Comparison of ENCODE assay signal across 14 cellular contexts in the genomic region with DNA sequence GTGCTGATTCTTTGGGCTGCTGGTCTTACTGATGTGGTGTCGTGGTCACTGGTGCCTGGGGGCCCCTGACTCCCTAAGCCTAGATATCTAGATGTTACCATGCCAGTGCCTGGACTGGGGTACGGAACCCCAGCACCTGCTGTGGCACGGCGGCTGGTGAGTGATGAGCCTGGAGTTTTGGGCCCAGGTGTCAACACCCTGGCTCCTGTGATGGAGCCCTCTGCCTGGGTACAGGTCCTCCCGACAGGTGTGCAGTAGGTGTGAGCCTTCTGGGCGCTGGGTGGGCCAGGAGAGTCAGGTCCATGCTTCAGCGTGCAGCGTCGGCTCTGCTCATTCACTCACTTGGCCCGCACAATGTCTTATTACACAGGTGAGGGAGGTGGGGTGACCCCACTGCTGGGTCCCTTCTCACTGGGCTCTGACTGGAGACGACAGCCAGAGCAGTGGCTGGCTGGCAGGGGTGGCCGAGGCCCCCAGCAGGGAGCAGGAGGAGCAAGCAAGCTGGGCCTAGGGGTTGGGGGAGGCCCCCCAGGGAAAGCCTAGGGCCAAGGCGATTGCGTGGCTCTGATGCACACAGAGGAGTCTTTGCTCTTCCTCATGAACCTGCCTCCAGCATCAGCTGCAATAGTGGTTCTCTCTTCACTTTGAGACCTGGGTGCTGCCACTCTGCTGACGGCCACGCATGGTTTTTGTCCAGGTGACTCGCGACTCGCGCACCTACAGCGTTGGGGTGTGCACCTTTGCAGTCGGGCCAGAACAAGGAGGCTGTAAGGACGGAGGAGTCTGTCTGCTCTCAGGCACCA. TPM values are rescaled to one million over a fixed set of nuclear protein-coding genes. Genes with fewer than 3 reads are reported as not detected.
A peak's percentile ranks its signal among the peaks of the same experiment; 100 is the strongest.
DNase-seq lines count a peak whose midpoint lies in the region; ATAC-seq and TF ChIP-seq lines count a peak whose summit lies in the region.
"Had no signal": no experiment of that assay in that cellular context is flagged by ENCODE, and none has a peak within 500 bp of the region (broad histone marks: within the 10 kb centered on the region; RNA-seq: fewer than 3 reads in every experiment).

No MANE protein-coding gene starts in this region.

- CTCF ChIA-PET in A673 (lab: Charles Lee), result no interaction called here

- no peak overlapping the region for H3K23ac ChIP-seq in neuronal stem cell (ENCODE audit: low read depth, low read length, poor library complexity)

- H3K4me1 ChIP-seq in neuronal stem cell (ENCODE audit: control insufficient read depth in 2 of 2, insufficient read depth in 1 of 2, low read depth in 1 of 2, low read length in 2 of 2) (no peaks in the 10 kb centered on the region), aorta (ENCODE audit: control insufficient read depth in 1 of 2, insufficient read depth in 2 of 2, low read length in 2 of 2) (no peaks in the 10 kb centered on the region), A673 (ENCODE audit: insufficient read depth, low read length, poor library complexity, severe bottlenecking) (no peaks in the 10 kb centered on the region)
- H3K4me1 ChIP-seq: HAP-1 had no signal

- no peak overlapping the region for H2AK5ac ChIP-seq in neuronal stem cell (ENCODE audit: low read depth, low read length)

- H2BK12ac ChIP-seq in neuronal stem cell (ENCODE audit: low read length), result no peak overlapping the region

- no peak overlapping the region for H3K14ac ChIP-seq in neuronal stem cell (ENCODE audit: low read length)

- no peak for TF ChIP-seq CTCF in A673 (conservative IDR thresholded peaks at IDR 0.05; ENCODE audit: low read depth, low read length)

- POLR2A ChIA-PET in A673 (lab: Charles Lee; ENCODE audit: low non-redundant PET), result no interaction called here

- peaks cover 8% of the 10 kb centered on the region for H3K4me1 Mint-ChIP-seq in activated T-cell treated with anti-CD3 and anti-CD28 coated beads, Interleukin-2, amount 50 U/mL, for 24 hours (ENCODE audit: low read depth)
- peaks cover 6% of the 10 kb centered on the region for H3K4me1 Mint-ChIP-seq in activated T-cell treated with anti-CD3 and anti-CD28 coated beads, Interleukin-2, amount 50 U/mL, for 72 hours (ENCODE audit: low read depth)

- no peak overlapping the region for H3K4me3 Mint-ChIP-seq in activated T-cell treated with anti-CD3 and anti-CD28 coated beads, Interleukin-2, amount 50 U/mL, for 24 hours
- H3K4me3 Mint-ChIP-seq in activated T-cell treated with anti-CD3 and anti-CD28 coated beads, Interleukin-2, amount 50 U/mL, for 72 hours, result no peak overlapping the region
- H3K4me3 Mint-ChIP-seq: CD8-positive, alpha-beta memory T cell had no signal

- no CpG with 5 or more reads among the region's 23 CpGs for WGBS in neuronal stem cell (ENCODE audit: extremely low coverage in 2 of 2, insufficient read length in 2 of 2, insufficient replicate concordance in 1 of 2), 2 donors
- 95 to 97% methylated on average over 22 to 23 of the region's 23 CpGs for WGBS in aorta, 2 donors

- H3K4me2 ChIP-seq in neuronal stem cell (ENCODE audit: insufficient read depth, low read length, poor library complexity, severe bottlenecking), result no peak overlapping the region
- H3K4me2 ChIP-seq: BLaER1 had no signal

- H3K9me3 ChIP-seq in neuronal stem cell (replicated peaks in 1 of 2; ENCODE audit: control insufficient read depth in 2 of 2, insufficient read depth in 1 of 2, low read depth in 1 of 2, low read length in 2 of 2) (peaks cover 0 to 3% of the 10 kb centered on the region in 2 donors), aorta (ENCODE audit: control insufficient read depth, low read length) (no peaks in the 10 kb centered on the region), A673 (ENCODE audit: low read depth, low read length, poor library complexity, severe bottlenecking) (no peaks in the 10 kb centered on the region)
- H3K9me3 ChIP-seq: HAP-1 had no signal

- H3K18ac ChIP-seq in neuronal stem cell (ENCODE audit: low read length), result no peak overlapping the region

- no peak overlapping the region for H2BK15ac ChIP-seq in neuronal stem cell (ENCODE audit: low read length)

- H3K4me3 ChIP-seq in neuronal stem cell (ENCODE audit: low read length in 2 of 2) (peak overlapping the region in 1 of 2 donors; percentile 16), aorta (ENCODE audit: low read length in 2 of 2) (no peak overlapping the region), A673 (ENCODE audit: low read depth, low read length, poor library complexity, severe bottlenecking) (no peak overlapping the region)
- H3K4me3 ChIP-seq: BLaER1, HAP-1 had no signal

- no peak overlapping the region for H2BK5ac ChIP-seq in neuronal stem cell (ENCODE audit: low read length)

- peaks cover 47 to 97% of the 10 kb centered on the region in 2 donors for H3K36me3 ChIP-seq in neuronal stem cell (replicated peaks in 1 of 2; ENCODE audit: control insufficient read depth in 2 of 2, insufficient read depth in 2 of 2, low read length in 2 of 2)
- H3K36me3 ChIP-seq in aorta (ENCODE audit: control insufficient read depth in 1 of 2, insufficient read depth in 2 of 2, low read length in 1 of 2), result peaks cover 0 to 10% of the 10 kb centered on the region in 2 donors
- H3K36me3 ChIP-seq in A673 (ENCODE audit: insufficient read depth, low read length, poor library complexity, severe bottlenecking), result peaks cover 46% of the 10 kb centered on the region

- H3K9ac ChIP-seq in neuronal stem cell (ENCODE audit: low read depth, low read length, poor library complexity), result no peak overlapping the region
- H3K9ac ChIP-seq: BLaER1 had no signal

- peak overlapping the region; percentile 66 for H4K91ac ChIP-seq in neuronal stem cell (ENCODE audit: low read depth, low read length, poor library complexity)

- H3K27me3 ChIP-seq in neuronal stem cell (ENCODE audit: control insufficient read depth in 3 of 3, insufficient read depth in 3 of 3, low read depth in 1 of 3, low read length in 3 of 3) (no peaks in the 10 kb centered on the region), aorta (ENCODE audit: control insufficient read depth in 1 of 2, insufficient read depth in 2 of 2, low read length in 1 of 2) (no peaks in the 10 kb centered on the region), A673 (replicated peaks; ENCODE audit: insufficient read depth, low read depth, low read length, poor library complexity) (no peaks in the 10 kb centered on the region)
- H3K27me3 ChIP-seq: BLaER1 had no signal

- H2BK120ac ChIP-seq in neuronal stem cell (ENCODE audit: low read depth, low read length), result no peak overlapping the region

- intact Hi-C loops in aorta (cut with DNase I), result no loop called here
- intact Hi-C loops in A673 (cut with micrococcal nuclease; ENCODE audit: unreplicated experiment), result no loop called here

- ATAC-seq in activated T-cell treated with anti-CD3 and anti-CD28 coated beads, Interleukin-2, amount 50 U/mL, for 72 hours (replicated peaks in 1 of 2), result no peak
- ATAC-seq in esophagus mucosa, result peak; percentile 22
- peak; percentile 53 for ATAC-seq in aorta (ENCODE audit: low FRiP score)

- no TSS peak for BruUV-seq in A673 (replicated peaks; lab: Mats Ljungman, UMichigan)

- peaks cover 99% of the 10 kb centered on the region for H3K36me3 Mint-ChIP-seq in activated T-cell treated with anti-CD3 and anti-CD28 coated beads, Interleukin-2, amount 50 U/mL, for 24 hours (ENCODE audit: low read depth)
- peaks cover 13 to 18% of the 10 kb centered on the region in 2 donors for H3K36me3 Mint-ChIP-seq in activated T-cell treated with anti-CD3 and anti-CD28 coated beads, Interleukin-2, amount 50 U/mL, for 72 hours (ENCODE audit: insufficient read depth in 2 of 2)

- no peaks in the 10 kb centered on the region for H3K9me3 Mint-ChIP-seq in activated T-cell treated with anti-CD3 and anti-CD28 coated beads, Interleukin-2, amount 50 U/mL, for 24 hours
- H3K9me3 Mint-ChIP-seq in activated T-cell treated with anti-CD3 and anti-CD28 coated beads, Interleukin-2, amount 50 U/mL, for 72 hours, result no peaks in the 10 kb centered on the region
- H3K9me3 Mint-ChIP-seq: CD8-positive, alpha-beta memory T cell had no signal

- no peak overlapping the region for H2AFZ ChIP-seq in neuronal stem cell (ENCODE audit: low read length)

- H3K27ac Mint-ChIP-seq in activated T-cell treated with anti-CD3 and anti-CD28 coated beads, Interleukin-2, amount 50 U/mL, for 24 hours, result peak overlapping the region; percentile 52
- H3K27ac Mint-ChIP-seq in activated T-cell treated with anti-CD3 and anti-CD28 coated beads, Interleukin-2, amount 50 U/mL, for 72 hours, result no peak overlapping the region

- no peaks in the 10 kb centered on the region for H3K27me3 Mint-ChIP-seq in activated T-cell treated with anti-CD3 and anti-CD28 coated beads, Interleukin-2, amount 50 U/mL, for 24 hours
- H3K27me3 Mint-ChIP-seq in activated T-cell treated with anti-CD3 and anti-CD28 coated beads, Interleukin-2, amount 50 U/mL, for 72 hours (ENCODE audit: low read depth), result no peaks in the 10 kb centered on the region
- H3K27me3 Mint-ChIP-seq: CD8-positive, alpha-beta memory T cell had no signal

- peaks cover 1% of the 10 kb centered on the region for H3K79me1 ChIP-seq in neuronal stem cell (ENCODE audit: low read depth, low read length)

- H3K27ac ChIP-seq in neuronal stem cell (replicated peaks; ENCODE audit: low read length), result no peak overlapping the region
- H3K27ac ChIP-seq in aorta (ENCODE audit: low read depth in 1 of 2, low read length in 2 of 2), result no peak overlapping the region
- no peak overlapping the region for H3K27ac ChIP-seq in A673 (ENCODE audit: low read depth, low read length, poor library complexity, severe bottlenecking)
- H3K27ac ChIP-seq: 22Rv1, BLaER1 had no signal

- no peak for DNase-seq in activated T-cell treated with anti-CD3 and anti-CD28 coated beads, Interleukin-2, amount 50 U/mL, for 24 hours
- DNase-seq in activated T-cell treated with anti-CD3 and anti-CD28 coated beads, Interleukin-2, amount 50 U/mL, for 72 hours, result no peak
- no peak for DNase-seq in neuronal stem cell (ENCODE audit: low spot score)
- no peak for DNase-seq in aorta
- DNase-seq in D341Med (ENCODE audit: low spot score), result no peak
- no peak for DNase-seq in stimulated activated CD4-positive, alpha-beta T cell treated with anti-CD3 and anti-CD28 coated beads, Interleukin-1b, Interleukin-23, amount 100 ng/mL, for 48 hours
- DNase-seq in A673 (ENCODE audit: low spot score), result no peak
- DNase-seq: AML-193; CD8-positive, alpha-beta memory T cell; DMS 273 treated with DMSO at 0.1 percent for 48 hours had no signal

- H4K8ac ChIP-seq in neuronal stem cell (ENCODE audit: low read depth, low read length), result no peak overlapping the region

- H3K4ac ChIP-seq in neuronal stem cell (ENCODE audit: low read length), result no peak overlapping the region

RNA-seq across cellular contexts. Expression of gene SLC22A1, which starts 42.5 kb away (rescaled TPM):
- total RNA-seq in activated T-cell treated with anti-CD3 and anti-CD28 coated beads, Interleukin-2, amount 50 U/mL, for 72 hours, result 1 to 10 TPM; 1.5 to 2.4 TPM
- total RNA-seq in esophagus mucosa (0.44 TPM), aorta (1 to 10 TPM; 2.5 to 2.8 TPM), A673 (2021) (1.6 and 3.3 TPM in 2 replicates)
- 0.28 TPM for polyA plus RNA-seq in neuronal stem cell (2013, experiment 1 of 2)
- polyA plus RNA-seq in neuronal stem cell (2013, experiment 2 of 2), result 0.21 TPM
- polyA plus RNA-seq in aorta, result 1 to 10 TPM in 1 of 2 donors, not detected in 1; 1.4 TPM

Comparison
In these comparisons a context has a peak if more than half of its experiments do, and no peak if none do; other contexts are left out.
1. ATAC-seq: peak in esophagus mucosa (single experiment) and aorta (single experiment); none in activated T-cell treated with anti-CD3 and anti-CD28 coated beads, Interleukin-2, amount 50 U/mL, for 72 hours (0 of 2).